22 cellular contexts compared by ENCODE assay signal in the genomic region with DNA sequence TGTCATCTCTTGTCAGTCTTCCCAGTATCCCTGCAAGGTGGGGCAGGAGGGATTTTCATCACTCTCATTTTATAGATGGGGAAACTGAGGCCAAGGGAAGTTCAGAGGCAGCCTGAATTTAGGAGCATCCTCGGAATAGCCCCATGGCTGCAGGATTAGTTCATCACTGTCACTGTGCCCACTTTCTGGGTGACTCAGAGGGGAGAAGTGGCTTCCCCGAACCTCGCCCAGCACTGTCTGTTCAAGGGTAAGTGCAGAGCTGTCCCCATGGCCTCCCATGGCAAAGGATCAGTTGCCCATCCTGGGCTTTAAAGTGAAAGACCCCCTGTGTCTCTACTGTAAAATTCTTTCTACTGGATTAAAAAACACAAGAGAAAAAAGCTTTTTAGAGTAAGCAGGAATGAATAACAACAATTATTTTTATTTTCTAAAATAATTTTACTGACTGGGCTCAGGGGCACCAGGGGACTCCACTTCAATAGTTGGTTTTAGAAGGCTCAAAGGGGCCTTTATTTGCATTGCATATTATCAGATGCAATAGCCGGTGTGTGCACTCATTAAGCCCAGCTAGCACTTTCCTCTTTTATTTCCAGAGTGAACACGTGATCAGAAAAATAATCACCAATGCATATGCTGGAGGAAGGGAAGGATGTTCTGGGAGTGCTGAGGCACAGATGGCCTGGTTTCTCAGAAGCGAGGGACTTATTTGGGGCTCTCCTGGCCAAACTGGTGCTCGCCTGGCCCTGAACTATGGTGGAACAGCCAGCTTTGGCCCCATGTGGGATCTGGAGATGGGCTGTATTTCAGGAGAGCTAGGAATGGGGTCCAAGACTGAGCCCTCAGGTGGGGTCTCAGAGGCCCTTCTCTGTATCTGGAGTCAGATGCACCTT.
DNase-seq lines count a peak whose midpoint lies in the region; ATAC-seq and TF ChIP-seq lines count a peak whose summit lies in the region.
"Had no signal": no experiment of that assay in that cellular context is flagged by ENCODE, and none has a peak within 500 bp of the region (broad histone marks: within the 10 kb centered on the region; RNA-seq: fewer than 3 reads in every experiment).

No MANE protein-coding gene starts in this region.

- H3K9me3 ChIP-seq in HAP-1 = no peaks in the 10 kb centered on the region
- H3K9me3 ChIP-seq: adrenal gland had no signal

- H3K36me3 ChIP-seq in HAP-1 (replicated peaks) = no peaks in the 10 kb centered on the region
- H3K36me3 ChIP-seq: adrenal gland, gastroesophageal sphincter had no signal

- no peak for ATAC-seq in HG02623 (IDR thresholded peaks at IDR 0.05; ENCODE audit: unreplicated experiment)
- ATAC-seq: gastroesophageal sphincter, SK-N-SH treated with all-trans-retinoic acid at 6 μM for 48 hours, WTC11 had no signal

- DNase-seq in EH (ENCODE audit: low read depth) = peak; percentile 56
- peak; percentile 29 to 70 for DNase-seq in HAP-1 (ENCODE audit: low spot score in 2 of 2)
- DNase-seq in pons (ENCODE audit: low spot score) = peak; percentile 6
- DNase-seq in NCI-H128 (lab: John Stamatoyannopoulos, UW; ENCODE audit: unreplicated experiment) = no peak
- DNase-seq in activated naive CD4-positive, alpha-beta T cell treated with anti-CD3 and anti-CD28 coated beads, Interleukin-2, amount 10 ng/mL, durations not matched to agents 7 days and 5 days = no peak
- DNase-seq: activated CD4-positive, alpha-beta T cell treated with anti-CD3 and anti-CD28 coated beads, Interleukin-2, amount 50 U/mL, for 48 hours; activated gamma-delta T cell treated with Interleukin-2 at 50 U/mL for 16 hours; dermis blood vessel endothelial cell; GF-D8; NCI-H1436 treated with DMSO at 0.1 percent for 48 hours; NCI-H2171; RPMI8226; stimulated activated CD4-positive, alpha-beta T cell treated with anti-CD3 and anti-CD28 coated beads, Interleukin-12 subunit alpha, Interleukin-12 subunit beta, amount 100 ng/mL, for 4 hours; stimulated activated CD8-positive, alpha-beta memory T cell treated with anti-CD3 and anti-CD28 coated beads, Interleukin-4, amount 100 ng/mL, for 48 hours had no signal

- peaks cover 11% of the 10 kb centered on the region for H3K4me1 ChIP-seq in HAP-1
- H3K4me1 ChIP-seq: adrenal gland had no signal

- peaks cover 12% of the 10 kb centered on the region for H3K36me3 Mint-ChIP-seq in brain
- no peaks in the 10 kb centered on the region for H3K36me3 Mint-ChIP-seq in activated naive CD4-positive, alpha-beta T cell treated with anti-CD3 and anti-CD28 coated beads, Interleukin-2, amount 10 ng/mL, durations not matched to agents 7 days and 5 days
- H3K36me3 Mint-ChIP-seq: WTC11 had no signal

- H3K4me3 ChIP-seq in HAP-1 = no peak overlapping the region
- H3K4me3 ChIP-seq: adrenal gland, gastroesophageal sphincter, lung had no signal

- in situ Hi-C loops in HAP-1 (cut with MboI; ENCODE audit: low sequenced_read_pairs) = no loop called here

- peaks cover 0 to 8% (median 0%) of the 10 kb centered on the region in 5 experiments for H3K9me3 Mint-ChIP-seq in brain
- H3K9me3 Mint-ChIP-seq in activated naive CD4-positive, alpha-beta T cell treated with anti-CD3 and anti-CD28 coated beads, Interleukin-2, amount 10 ng/mL, durations not matched to agents 7 days and 5 days = no peaks in the 10 kb centered on the region
- H3K9me3 Mint-ChIP-seq: T-helper 2 cell treated with Interferon-gamma antibody and Interleukin-4, amounts not matched to agents 5 μg/mL and 100 μg/mL, for 36 hours had no signal

- H3K4me3 Mint-ChIP-seq in brain = no peak overlapping the region
- no peak overlapping the region for H3K4me3 Mint-ChIP-seq in activated naive CD4-positive, alpha-beta T cell treated with anti-CD3 and anti-CD28 coated beads, Interleukin-2, amount 10 ng/mL, durations not matched to agents 7 days and 5 days
- H3K4me3 Mint-ChIP-seq: T-helper 2 cell treated with Interferon-gamma antibody and Interleukin-4, amounts not matched to agents 5 μg/mL and 100 μg/mL, for 36 hours; WTC11 had no signal

- CTCF ChIA-PET in activated naive CD4-positive, alpha-beta T cell treated with anti-CD3 and anti-CD28 coated beads, Interleukin-2, amount 10 ng/mL, durations not matched to agents 7 days and 5 days (lab: Charles Lee) = no interaction called here

- H3K27me3 ChIP-seq in HAP-1 (ENCODE audit: low read depth) = 0 out of 2 replicates have a peak, but pooled peaks cover 2% of the 10 kb centered on the region
- H3K27me3 ChIP-seq: adrenal gland had no signal

- TF ChIP-seq CTCF in brain (conservative IDR thresholded peaks at IDR 0.05) = no peak

- peaks cover 3% of the 10 kb centered on the region for H3K27me3 Mint-ChIP-seq in brain
- peaks cover 24% of the 10 kb centered on the region for H3K27me3 Mint-ChIP-seq in activated naive CD4-positive, alpha-beta T cell treated with anti-CD3 and anti-CD28 coated beads, Interleukin-2, amount 10 ng/mL, durations not matched to agents 7 days and 5 days

- H3K27ac Mint-ChIP-seq in brain = peak overlapping the region in 4 of 5 experiments; percentile 34 to 93 (median 85)
- no peak overlapping the region for H3K27ac Mint-ChIP-seq in activated naive CD4-positive, alpha-beta T cell treated with anti-CD3 and anti-CD28 coated beads, Interleukin-2, amount 10 ng/mL, durations not matched to agents 7 days and 5 days
- H3K27ac Mint-ChIP-seq: T-helper 2 cell treated with Interferon-gamma antibody and Interleukin-4, amounts not matched to agents 5 μg/mL and 100 μg/mL, for 36 hours; WTC11 had no signal

- H3K4me1 Mint-ChIP-seq in brain = peaks cover 31% of the 10 kb centered on the region
- no peaks in the 10 kb centered on the region for H3K4me1 Mint-ChIP-seq in activated naive CD4-positive, alpha-beta T cell treated with anti-CD3 and anti-CD28 coated beads, Interleukin-2, amount 10 ng/mL, durations not matched to agents 7 days and 5 days

Comparison
In these comparisons a context has a peak if more than half of its experiments do, and no peak if none do; other contexts are left out.
1. DNase-seq: peak in EH (single experiment), HAP-1 (2 of 2) and pons (single experiment); none in NCI-H128 (single experiment) and activated naive CD4-positive, alpha-beta T cell treated with anti-CD3 and anti-CD28 coated beads, Interleukin-2, amount 10 ng/mL, durations not matched to agents 7 days and 5 days (single experiment).